12 cellular contexts compared by ENCODE assay signal in genomic region chr2:174445248-174445647, GRCh38.
"Had no signal": no experiment of that assay in that cellular context is flagged by ENCODE, and none has a peak within 500 bp of the region (broad histone marks: within the 10 kb centered on the region; RNA-seq: fewer than 3 reads in every experiment).

No MANE protein-coding gene starts in this region.

- H3K27ac ChIP-seq: left ventricle myocardium inferior, neutrophil, skin epidermis, stomach, vagina had no signal

- H3K4me3 ChIP-seq: left ventricle myocardium inferior, skin epidermis, stomach, tibial artery, vagina had no signal

- H3K27me3 ChIP-seq: neutrophil, stomach, tibial artery, vagina had no signal

- DNase-seq: activated CD4-positive, alpha-beta T cell treated with anti-CD3 and anti-CD28 coated beads, Interleukin-2, amount 50 U/mL, for 1 hour; amygdala; effector CD8-positive, alpha-beta T cell; head of caudate nucleus; left ventricle myocardium inferior; mesenchymal stem cell; posterior cingulate gyrus; stomach; tibial artery had no signal

- H3K9me3 ChIP-seq: left ventricle myocardium inferior, neutrophil, stomach, tibial artery, vagina had no signal

- H3K4me1 ChIP-seq: stomach had no signal
